Comparison of ENCODE assay signal across 9 cellular contexts in the genomic region with DNA sequence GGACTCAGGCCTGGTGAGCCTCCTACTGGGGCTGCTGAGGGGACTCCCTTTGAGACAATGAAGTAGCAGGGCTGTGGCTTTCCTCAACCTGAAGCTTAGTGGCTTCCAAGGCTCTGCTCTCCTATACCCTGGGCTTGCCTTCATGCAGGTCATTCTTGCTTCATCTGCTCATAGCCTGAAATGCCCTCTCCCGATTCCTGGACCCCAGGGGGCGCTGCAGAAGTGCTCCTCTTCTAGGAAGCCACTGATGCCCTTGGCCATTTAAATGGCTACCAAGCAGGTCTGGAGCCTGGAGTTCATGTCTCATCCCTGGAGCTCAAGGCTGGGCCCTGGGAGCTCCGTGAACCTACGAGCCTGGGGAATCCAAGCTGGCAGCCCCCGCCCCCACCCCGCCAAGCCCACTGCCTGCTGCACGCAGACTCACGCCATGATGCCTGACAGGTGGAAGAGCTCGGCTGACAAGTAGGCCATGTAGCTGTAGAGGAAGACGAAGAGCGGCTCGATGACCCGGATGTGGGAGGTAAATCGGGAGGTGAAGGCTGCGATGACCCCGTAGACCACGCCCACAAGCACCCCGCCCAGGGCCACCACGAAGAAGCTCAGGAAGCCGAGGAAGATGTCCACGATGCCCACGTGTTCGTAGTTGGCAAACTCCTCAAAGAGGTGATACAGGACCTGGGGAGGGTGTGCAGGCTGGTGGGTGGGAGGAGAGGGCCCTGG. TPM values are rescaled to one million over a fixed set of nuclear protein-coding genes. Genes with fewer than 3 reads are reported as not detected.
DNase-seq lines count a peak whose midpoint lies in the region; ATAC-seq and TF ChIP-seq lines count a peak whose summit lies in the region.
"Had no signal": no experiment of that assay in that cellular context is flagged by ENCODE, and none has a peak within 500 bp of the region (broad histone marks: within the 10 kb centered on the region; RNA-seq: fewer than 3 reads in every experiment).

No MANE protein-coding gene starts in this region.

- H3K4me3 ChIP-seq in AG09309 (ENCODE audit: control insufficient read depth, low read depth, low read length) (no peak overlapping the region), SJCRH30 (no peak overlapping the region), foreskin fibroblast (ENCODE audit: low read depth in 1 of 2, low read length in 2 of 2) (no peak overlapping the region)

- no peaks in the 10 kb centered on the region for H3K9me3 ChIP-seq in SJCRH30 (replicated peaks)

- peaks cover 11% of the 10 kb centered on the region for H3K4me1 ChIP-seq in SJCRH30

- peak; percentile 19 for TF ChIP-seq CTCF in AG09309 (IDR thresholded peaks at IDR 0.05; ENCODE audit: control insufficient read depth, insufficient read depth, low read depth, low read length, missing control alignments)
- peak; percentile 16 for TF ChIP-seq CTCF in foreskin fibroblast (IDR thresholded peaks at IDR 0.05; ENCODE audit: low read depth, low read length)

- no peak overlapping the region for H3K27ac ChIP-seq in SJCRH30

- DNase-seq in AG09309 (ENCODE audit: low read depth) (no peak), GDM1 (lab: John Stamatoyannopoulos, UW) (peak; percentile 27), SJCRH30 (peak; percentile 28 to 45), foreskin fibroblast (peak in 1 of 2 donors; percentile 25), A172 (ENCODE audit: low spot score) (no peak)
- DNase-seq: NCI-H2029 had no signal

- no peaks in the 10 kb centered on the region for H3K27me3 ChIP-seq in SJCRH30

- peaks cover 3% of the 10 kb centered on the region; the same call in 1 of the 2 replicates for H3K36me3 ChIP-seq in SJCRH30

- ATAC-seq in HG03442 (IDR thresholded peaks at IDR 0.05; ENCODE audit: unreplicated experiment) = no peak
- no peak for ATAC-seq in GM19395 (IDR thresholded peaks at IDR 0.05; ENCODE audit: unreplicated experiment)
- no peak for ATAC-seq in GM21447 (IDR thresholded peaks at IDR 0.05; ENCODE audit: unreplicated experiment)

RNA-seq across cellular contexts. Expression of a gene that starts 45.7 kb away (rescaled TPM):
- total RNA-seq in SJCRH30 (2014; rRNA removed; shearing (Covaris generic)) = 7.4 and 8.4 TPM in 2 replicates
- 2.3 and 5.2 TPM in 2 replicates for total RNA-seq in A172 (2014; rRNA removed; shearing (Covaris generic))

Comparison
In these comparisons a context has a peak if more than half of its experiments do, and no peak if none do; other contexts are left out.
1. DNase-seq: peak in GDM1 (single experiment) and SJCRH30 (2 of 2); none in AG09309 (single experiment) and A172 (single experiment).